In genomic region chr6:100724696-100725095, GRCh38 we compare ENCODE assay signal across 17 cellular contexts.
DNase-seq lines count a peak whose midpoint lies in the region; ATAC-seq and TF ChIP-seq lines count a peak whose summit lies in the region.
"Had no signal": no experiment of that assay in that cellular context is flagged by ENCODE, and none has a peak within 500 bp of the region (broad histone marks: within the 10 kb centered on the region; RNA-seq: fewer than 3 reads in every experiment).

No MANE protein-coding gene starts in this region.

- peaks cover 21% of the 10 kb centered on the region for H3K4me1 Mint-ChIP-seq in activated T-cell treated with anti-CD3 and anti-CD28 coated beads, Interleukin-2, amount 50 U/mL, for 24 hours (ENCODE audit: low read depth)
- peaks cover 6% of the 10 kb centered on the region for H3K4me1 Mint-ChIP-seq in activated T-cell treated with anti-CD3 and anti-CD28 coated beads, Interleukin-2, amount 50 U/mL, for 4 hours (ENCODE audit: low read depth)

- no peaks in the 10 kb centered on the region for H3K4me1 ChIP-seq in right atrium auricular region

- no peaks in the 10 kb centered on the region for H3K27me3 ChIP-seq in right atrium auricular region

- H3K4me3 Mint-ChIP-seq in activated T-cell treated with anti-CD3 and anti-CD28 coated beads, Interleukin-2, amount 50 U/mL, for 24 hours, result no peak overlapping the region
- H3K4me3 Mint-ChIP-seq in activated T-cell treated with anti-CD3 and anti-CD28 coated beads, Interleukin-2, amount 50 U/mL, for 4 hours, result no peak overlapping the region

- peaks cover 0 to 11% of the 10 kb centered on the region in 2 donors for H3K9me3 ChIP-seq in right atrium auricular region

- H3K27ac Mint-ChIP-seq in activated T-cell treated with anti-CD3 and anti-CD28 coated beads, Interleukin-2, amount 50 U/mL, for 24 hours, result peak overlapping the region; percentile 3

- ATAC-seq in activated T-cell treated with anti-CD3 and anti-CD28 coated beads, Interleukin-2, amount 50 U/mL, for 4 hours, result no peak
- ATAC-seq: GM12878, HepG2 had no signal

- no peaks in the 10 kb centered on the region for H3K36me3 ChIP-seq in right atrium auricular region

- H3K27ac ChIP-seq in right atrium auricular region, result no peak overlapping the region

- TF ChIP-seq CTCF in retinal pigment epithelial cell (conservative IDR thresholded peaks at IDR 0.05; ENCODE audit: low read depth, low read length) (no peak), right atrium auricular region (IDR thresholded peaks at IDR 0.05) (no peak)

- H3K4me3 ChIP-seq in retinal pigment epithelial cell (ENCODE audit: low read length) (no peak overlapping the region), right atrium auricular region (no peak overlapping the region)
- H3K4me3 ChIP-seq: GM12878 had no signal

- in situ Hi-C loops in SK-MEL-5 (cut with HindIII; ENCODE audit: low pct_unique_long_range_greater_than_20kb, low sequenced_read_pairs), result no loop called here

- no peaks in the 10 kb centered on the region for H3K27me3 Mint-ChIP-seq in activated T-cell treated with anti-CD3 and anti-CD28 coated beads, Interleukin-2, amount 50 U/mL, for 24 hours
- H3K27me3 Mint-ChIP-seq in activated T-cell treated with anti-CD3 and anti-CD28 coated beads, Interleukin-2, amount 50 U/mL, for 4 hours (ENCODE audit: low read depth), result no peaks in the 10 kb centered on the region

- no peak for DNase-seq in activated T-cell treated with anti-CD3 and anti-CD28 coated beads, Interleukin-2, amount 50 U/mL, for 24 hours
- no peak for DNase-seq in activated T-cell treated with anti-CD3 and anti-CD28 coated beads, Interleukin-2, amount 50 U/mL, for 4 hours
- peak; percentile 12 for DNase-seq in SK-MEL-5 (ENCODE audit: low read depth, low spot score)
- peak; percentile 25 for DNase-seq in iris pigment epithelial cell (ENCODE audit: low read depth)
- DNase-seq in retinal pigment epithelial cell (ENCODE audit: low read depth), result peak; percentile 84
- no peak for DNase-seq in retina
- DNase-seq in NOMO-1 (lab: John Stamatoyannopoulos, UW; ENCODE audit: unreplicated experiment in 2 of 2), result no peak
- DNase-seq in right atrium auricular region (ENCODE audit: low spot score), result no peak
- DNase-seq: 8988T, DND-41, GDM1, KG1, NCI-H1436, NCI-H2081, NCI-H748 treated with DMSO at 0.1 percent for 48 hours had no signal

- peaks cover 41% of the 10 kb centered on the region for H3K36me3 Mint-ChIP-seq in activated T-cell treated with anti-CD3 and anti-CD28 coated beads, Interleukin-2, amount 50 U/mL, for 24 hours (ENCODE audit: low read depth)
- peaks cover 20% of the 10 kb centered on the region for H3K36me3 Mint-ChIP-seq in activated T-cell treated with anti-CD3 and anti-CD28 coated beads, Interleukin-2, amount 50 U/mL, for 4 hours (ENCODE audit: insufficient read depth)

- no peaks in the 10 kb centered on the region for H3K9me3 Mint-ChIP-seq in activated T-cell treated with anti-CD3 and anti-CD28 coated beads, Interleukin-2, amount 50 U/mL, for 24 hours
- no peaks in the 10 kb centered on the region for H3K9me3 Mint-ChIP-seq in activated T-cell treated with anti-CD3 and anti-CD28 coated beads, Interleukin-2, amount 50 U/mL, for 4 hours

Comparison
In these comparisons a context has a peak if more than half of its experiments do, and no peak if none do; other contexts are left out.
1. DNase-seq: peak in SK-MEL-5 (single experiment), iris pigment epithelial cell (single experiment) and retinal pigment epithelial cell (single experiment); none in activated T-cell treated with anti-CD3 and anti-CD28 coated beads, Interleukin-2, amount 50 U/mL, for 24 hours (single experiment), activated T-cell treated with anti-CD3 and anti-CD28 coated beads, Interleukin-2, amount 50 U/mL, for 4 hours (single experiment), retina (single experiment), NOMO-1 (0 of 2) and right atrium auricular region (single experiment).